ENCODE assay signal across 1 cellular context in genomic region chr17:67492251-67492740, GRCh38.
TF ChIP-seq lines count a peak whose summit lies in the region.

No MANE protein-coding gene starts in this region.

TF ChIP-seq in SK-N-SH, 30 proteins besides CTCF, POLR2A, EP300 and RAD21 (continued from another document):
- TF ChIP-seq, protein P1, sequence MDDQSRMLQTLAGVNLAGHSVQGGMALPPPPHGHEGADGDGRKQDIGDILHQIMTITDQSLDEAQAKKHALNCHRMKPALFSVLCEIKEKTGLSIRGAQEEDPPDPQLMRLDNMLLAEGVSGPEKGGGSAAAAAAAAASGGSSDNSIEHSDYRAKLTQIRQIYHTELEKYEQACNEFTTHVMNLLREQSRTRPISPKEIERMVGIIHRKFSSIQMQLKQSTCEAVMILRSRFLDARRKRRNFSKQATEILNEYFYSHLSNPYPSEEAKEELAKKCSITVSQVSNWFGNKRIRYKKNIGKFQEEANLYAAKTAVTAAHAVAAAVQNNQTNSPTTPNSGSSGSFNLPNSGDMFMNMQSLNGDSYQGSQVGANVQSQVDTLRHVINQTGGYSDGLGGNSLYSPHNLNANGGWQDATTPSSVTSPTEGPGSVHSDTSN (IDR thresholded peaks at IDR 0.05): no peak
- no peak for TF ChIP-seq GATA2 (CRISPR knock-in tag; IDR thresholded peaks at IDR 0.05)
- no peak for TF ChIP-seq FOXJ3 (CRISPR knock-in tag; IDR thresholded peaks at IDR 0.05)
- no peak for TF ChIP-seq NRF1 (IDR thresholded peaks at IDR 0.05; ENCODE audit: low read depth, low read length)
- TF ChIP-seq MEF2A (IDR thresholded peaks at IDR 0.05; ENCODE audit: borderline replicate concordance, low read depth): no peak
- no peak for TF ChIP-seq FOSL2 (IDR thresholded peaks at IDR 0.05; ENCODE audit: borderline replicate concordance, low read depth)
- no peak for TF ChIP-seq TCF12 (IDR thresholded peaks at IDR 0.05)
- TF ChIP-seq GABPA (IDR thresholded peaks at IDR 0.05; ENCODE audit: low read depth): no peak
- no peak for TF ChIP-seq RCOR1 (IDR thresholded peaks at IDR 0.05; ENCODE audit: low read length)
- TF ChIP-seq, protein P2, sequence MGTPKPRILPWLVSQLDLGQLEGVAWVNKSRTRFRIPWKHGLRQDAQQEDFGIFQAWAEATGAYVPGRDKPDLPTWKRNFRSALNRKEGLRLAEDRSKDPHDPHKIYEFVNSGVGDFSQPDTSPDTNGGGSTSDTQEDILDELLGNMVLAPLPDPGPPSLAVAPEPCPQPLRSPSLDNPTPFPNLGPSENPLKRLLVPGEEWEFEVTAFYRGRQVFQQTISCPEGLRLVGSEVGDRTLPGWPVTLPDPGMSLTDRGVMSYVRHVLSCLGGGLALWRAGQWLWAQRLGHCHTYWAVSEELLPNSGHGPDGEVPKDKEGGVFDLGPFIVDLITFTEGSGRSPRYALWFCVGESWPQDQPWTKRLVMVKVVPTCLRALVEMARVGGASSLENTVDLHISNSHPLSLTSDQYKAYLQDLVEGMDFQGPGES (IDR thresholded peaks at IDR 0.05; ENCODE audit: low read depth, low read length): no peak
- TF ChIP-seq RXRA (IDR thresholded peaks at IDR 0.05; ENCODE audit: borderline replicate concordance, low read depth): no peak
- TF ChIP-seq, protein P3, sequence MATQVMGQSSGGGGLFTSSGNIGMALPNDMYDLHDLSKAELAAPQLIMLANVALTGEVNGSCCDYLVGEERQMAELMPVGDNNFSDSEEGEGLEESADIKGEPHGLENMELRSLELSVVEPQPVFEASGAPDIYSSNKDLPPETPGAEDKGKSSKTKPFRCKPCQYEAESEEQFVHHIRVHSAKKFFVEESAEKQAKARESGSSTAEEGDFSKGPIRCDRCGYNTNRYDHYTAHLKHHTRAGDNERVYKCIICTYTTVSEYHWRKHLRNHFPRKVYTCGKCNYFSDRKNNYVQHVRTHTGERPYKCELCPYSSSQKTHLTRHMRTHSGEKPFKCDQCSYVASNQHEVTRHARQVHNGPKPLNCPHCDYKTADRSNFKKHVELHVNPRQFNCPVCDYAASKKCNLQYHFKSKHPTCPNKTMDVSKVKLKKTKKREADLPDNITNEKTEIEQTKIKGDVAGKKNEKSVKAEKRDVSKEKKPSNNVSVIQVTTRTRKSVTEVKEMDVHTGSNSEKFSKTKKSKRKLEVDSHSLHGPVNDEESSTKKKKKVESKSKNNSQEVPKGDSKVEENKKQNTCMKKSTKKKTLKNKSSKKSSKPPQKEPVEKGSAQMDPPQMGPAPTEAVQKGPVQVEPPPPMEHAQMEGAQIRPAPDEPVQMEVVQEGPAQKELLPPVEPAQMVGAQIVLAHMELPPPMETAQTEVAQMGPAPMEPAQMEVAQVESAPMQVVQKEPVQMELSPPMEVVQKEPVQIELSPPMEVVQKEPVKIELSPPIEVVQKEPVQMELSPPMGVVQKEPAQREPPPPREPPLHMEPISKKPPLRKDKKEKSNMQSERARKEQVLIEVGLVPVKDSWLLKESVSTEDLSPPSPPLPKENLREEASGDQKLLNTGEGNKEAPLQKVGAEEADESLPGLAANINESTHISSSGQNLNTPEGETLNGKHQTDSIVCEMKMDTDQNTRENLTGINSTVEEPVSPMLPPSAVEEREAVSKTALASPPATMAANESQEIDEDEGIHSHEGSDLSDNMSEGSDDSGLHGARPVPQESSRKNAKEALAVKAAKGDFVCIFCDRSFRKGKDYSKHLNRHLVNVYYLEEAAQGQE (IDR thresholded peaks at IDR 0.05; ENCODE audit: low read depth, low read length): no peak
- no peak for TF ChIP-seq FOXM1 (IDR thresholded peaks at IDR 0.05; ENCODE audit: low read depth)
- TF ChIP-seq NFIC (IDR thresholded peaks at IDR 0.05; ENCODE audit: borderline replicate concordance): no peak
TF ChIP-seq in SK-N-SH: peak in this region for 0.
